ENCODE assay signal across 33 cellular contexts in the genomic region with DNA sequence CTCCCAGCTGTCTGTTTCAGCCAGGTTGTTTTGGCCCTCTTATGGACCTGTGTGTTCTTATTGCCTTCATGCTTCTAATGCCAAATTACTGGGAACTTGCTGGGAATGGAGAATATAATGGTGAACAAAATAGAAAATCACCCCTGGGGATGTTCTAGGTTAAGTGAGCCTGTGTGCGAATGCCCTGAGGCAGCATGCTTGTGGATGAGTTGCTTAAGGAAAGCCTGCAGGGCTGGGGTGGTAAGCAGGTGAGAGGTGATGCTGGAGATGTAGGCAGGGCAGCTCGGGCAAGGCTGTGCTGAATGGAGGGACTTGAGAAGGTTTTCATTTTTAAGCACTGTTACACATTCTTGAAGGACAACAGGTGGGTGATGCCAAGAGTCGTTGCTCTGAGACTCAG.
"Had no signal": no experiment of that assay in that cellular context is flagged by ENCODE, and none has a peak within 500 bp of the region (broad histone marks: within the 10 kb centered on the region; RNA-seq: fewer than 3 reads in every experiment).

No MANE protein-coding gene starts in this region.

- H3K4me3 ChIP-seq: adrenal gland, body of pancreas, breast epithelium had no signal

- H3K27ac ChIP-seq: adrenal gland, body of pancreas, brain microvascular endothelial cell, breast epithelium, VCaP had no signal

- DNase-seq: activated B cell treated with CpG ODN at 0.5 μM for 24 hours; activated CD4-positive, alpha-beta memory T cell treated with anti-CD3 and anti-CD28 coated beads for 36 hours; activated CD4-positive, alpha-beta T cell treated with anti-CD3 and anti-CD28 coated beads for 4 hours; activated CD4-positive, alpha-beta T cell treated with anti-CD3 and anti-CD28 coated beads, Interleukin-2, amount 10 ng/mL, durations not matched to agents 24 days and 14 days; activated CD4-positive, alpha-beta T cell treated with anti-CD3 and anti-CD28 coated beads, Interleukin-2, amount 50 U/mL, for 1 hour; activated CD4-positive, alpha-beta T cell treated with anti-CD3 and anti-CD28 coated beads, Interleukin-2, amount 50 U/mL, for 4 hours; activated CD4-positive, CD25-positive, alpha-beta regulatory T cell treated with anti-CD3 and anti-CD28 coated beads, Interleukin-2, amount 50 U/mL, for 72 hours; activated CD8-positive, alpha-beta memory T cell treated with anti-CD3 and anti-CD28 coated beads, Interleukin-2, amount 50 U/mL, for 4 hours; activated CD8-positive, alpha-beta T cell treated with anti-CD3 and anti-CD28 coated beads for 36 hours; activated effector memory CD4-positive, alpha-beta T cell treated with anti-CD3 and anti-CD28 coated beads, Interleukin-2, amount 50 U/mL, for 16 hours; activated gamma-delta T cell treated with Interleukin-2 at 50 U/mL for 16 hours; activated naive CD4-positive, alpha-beta T cell; activated naive CD4-positive, alpha-beta T cell treated with anti-CD3 and anti-CD28 coated beads for 36 hours; activated naive CD4-positive, alpha-beta T cell treated with anti-CD3 and anti-CD28 coated beads, Interleukin-2, amount 50 U/mL, for 16 hours; activated naive CD8-positive, alpha-beta T cell treated with anti-CD3 and anti-CD28 coated beads for 36 hours; activated T-cell treated with anti-CD3 and anti-CD28 coated beads for 4 hours; activated T-cell treated with anti-CD3 and anti-CD28 coated beads, Interleukin-2, amount 50 U/mL, for 1 hour; activated T-cell treated with anti-CD3 and anti-CD28 coated beads, Interleukin-2, amount 50 U/mL, for 4 hours; activated T-cell treated with anti-CD3 and anti-CD28 coated beads, Interleukin-2, amount 50 U/mL, for 72 hours; adrenal gland; amniotic stem cell; aorta; body of pancreas; brain microvascular endothelial cell; central memory CD4-positive, alpha-beta T cell; cerebellar nuclear complex; T-helper 1 cell; T-helper 2 cell; T-helper 9 cell had no signal

- H3K4me1 ChIP-seq: adrenal gland, body of pancreas, breast epithelium had no signal

- H3K36me3 ChIP-seq: adrenal gland, brain microvascular endothelial cell, breast epithelium had no signal

- H3K9me3 ChIP-seq: adrenal gland, body of pancreas, breast epithelium had no signal

- ATAC-seq: activated CD8-positive, alpha-beta T cell treated with anti-CD3 and anti-CD28 coated beads for 36 hours; activated naive CD4-positive, alpha-beta T cell treated with anti-CD3 and anti-CD28 coated beads, Interleukin-2, amount 50 U/mL, for 72 hours; activated T-cell treated with anti-CD3 and anti-CD28 coated beads, Interleukin-2, amount 50 U/mL, for 4 hours; activated T-cell treated with anti-CD3 and anti-CD28 coated beads, Interleukin-2, amount 50 U/mL, for 72 hours; activated T-helper 17 cell treated with anti-CD3 and anti-CD28 coated beads, Interleukin-2, amount 50 U/mL, for 72 hours; body of pancreas had no signal

- H3K27me3 ChIP-seq: adrenal gland, body of pancreas, brain microvascular endothelial cell, breast epithelium had no signal
